ENCODE assay signal across 8 cellular contexts in genomic region chr17:73340093-73340596, GRCh38. TPM values are rescaled to one million over a fixed set of nuclear protein-coding genes. Genes with fewer than 3 reads are reported as not detected.
DNase-seq lines count a peak whose midpoint lies in the region; ATAC-seq and TF ChIP-seq lines count a peak whose summit lies in the region.

No MANE protein-coding gene starts in this region.

- intact Hi-C loops in psoas muscle (cut with DNase I) = loop anchor here in 1 of 2 donors (5.0 kb wide), 1 partner anchor 1188 kb away; no protein-coding TSS in a partner anchor

- peak; percentile 68 to 90 (median 87) for ATAC-seq in psoas muscle
- no peak for ATAC-seq in left lobe of liver
- ATAC-seq in GM18861 (IDR thresholded peaks at IDR 0.05; ENCODE audit: unreplicated experiment) = no peak

- TF ChIP-seq CTCF in endodermal cell (conservative IDR thresholded peaks at IDR 0.05) = peak; percentile 29
- TF ChIP-seq CTCF in psoas muscle (IDR thresholded peaks at IDR 0.05) = peak; percentile 12

- no peak overlapping the region for H3K9ac ChIP-seq in endodermal cell (ENCODE audit: extremely low read depth, low read length, poor library complexity, severe bottlenecking)

- no peak overlapping the region for H3K4me3 ChIP-seq in endodermal cell (ENCODE audit: low read length)
- H3K4me3 ChIP-seq in psoas muscle = no peak overlapping the region

- H3K27ac Mint-ChIP-seq in endodermal cell = no peak overlapping the region

- no peak overlapping the region for H3K4me3 Mint-ChIP-seq in endodermal cell

- DNase-seq in GM04503 (ENCODE audit: low read depth) (peak; percentile 88), NOMO-1 treated with dmso at 0.1 percent for 144 hours (lab: John Stamatoyannopoulos, UW; ENCODE audit: unreplicated experiment) (peak; percentile 83), endodermal cell (no peak), psoas muscle (peak in 1 of 2 donors; percentile 48), NCI-H146 treated with DMSO at 0.1 percent for 48 hours (lab: John Stamatoyannopoulos, UW; ENCODE audit: unreplicated experiment) (no peak), left lobe of liver (ENCODE audit: low spot score) (no peak), HuH-7 (ENCODE audit: low spot score) (no peak)

- H3K36me3 Mint-ChIP-seq in endodermal cell (ENCODE audit: low read depth) = no peaks in the 10 kb centered on the region

- H3K27me3 Mint-ChIP-seq in endodermal cell (ENCODE audit: insufficient read depth) = no peaks in the 10 kb centered on the region

- peaks cover 43% of the 10 kb centered on the region for H3K4me1 Mint-ChIP-seq in endodermal cell

- 92 to 95% methylated on average over 6 to 7 of the region's 7 CpGs for WGBS in endodermal cell (ENCODE audit: insufficient coverage in 1 of 2, insufficient read length in 1 of 2), 2 experiments
- 49 to 71% (median 49%) methylated on average over 7 of the region's 7 CpGs for WGBS in psoas muscle, 3 donors

- H3K4me1 ChIP-seq in endodermal cell (ENCODE audit: control insufficient read depth, insufficient read depth, low read length) (peaks cover 19% of the 10 kb centered on the region), psoas muscle (peaks cover 3% of the 10 kb centered on the region)

- H3K27ac ChIP-seq in endodermal cell (ENCODE audit: low read depth, low read length) (no peak overlapping the region), psoas muscle (peak overlapping the region; percentile 53)

- H3K9me3 Mint-ChIP-seq in endodermal cell = no peaks in the 10 kb centered on the region

- H3K36me3 ChIP-seq in endodermal cell (ENCODE audit: control insufficient read depth, insufficient read depth, low read length) (no peaks in the 10 kb centered on the region), psoas muscle (ENCODE audit: insufficient read depth in 1 of 2, low read depth in 1 of 2) (no peaks in the 10 kb centered on the region)

- no peaks in the 10 kb centered on the region for H3K9me3 ChIP-seq in endodermal cell (ENCODE audit: control insufficient read depth, low read length)
- H3K9me3 ChIP-seq in psoas muscle = no peaks in the 10 kb centered on the region

- no peaks in the 10 kb centered on the region for H3K27me3 ChIP-seq in endodermal cell (ENCODE audit: control insufficient read depth, insufficient read depth, low read length, poor library complexity, severe bottlenecking)
- peaks cover 0 to 10% (median 0%) of the 10 kb centered on the region in 3 donors for H3K27me3 ChIP-seq in psoas muscle (ENCODE audit: insufficient read depth in 3 of 3, low read length in 2 of 3)

RNA-seq across cellular contexts. Expression of gene CDC42EP4, which starts 28.3 kb away (rescaled TPM):
- total RNA-seq in endodermal cell (10 to 100 TPM; 38.5 to 49.7 TPM), psoas muscle (10 to 100 TPM; 13.7 to 24.4 (median 18.1) TPM), left lobe of liver (35.5 TPM)
- polyA plus RNA-seq in endodermal cell (2013, experiment 1 of 2) = 57.7 TPM
- 49.6 TPM for polyA plus RNA-seq in endodermal cell (2013, experiment 2 of 2)
- 10 to 100 TPM; 10.7 to 24.1 (median 21.7) TPM for polyA plus RNA-seq in psoas muscle

Comparison
In these comparisons a context has a peak if more than half of its experiments do, and no peak if none do; other contexts are left out.
1. DNase-seq: peak in GM04503 (single experiment) and NOMO-1 treated with dmso at 0.1 percent for 144 hours (single experiment); none in endodermal cell (single experiment), NCI-H146 treated with DMSO at 0.1 percent for 48 hours (single experiment), left lobe of liver (single experiment) and HuH-7 (single experiment).
2. ATAC-seq: peak in psoas muscle (4 of 4); none in left lobe of liver (single experiment) and GM18861 (single experiment).